In the genomic region with DNA sequence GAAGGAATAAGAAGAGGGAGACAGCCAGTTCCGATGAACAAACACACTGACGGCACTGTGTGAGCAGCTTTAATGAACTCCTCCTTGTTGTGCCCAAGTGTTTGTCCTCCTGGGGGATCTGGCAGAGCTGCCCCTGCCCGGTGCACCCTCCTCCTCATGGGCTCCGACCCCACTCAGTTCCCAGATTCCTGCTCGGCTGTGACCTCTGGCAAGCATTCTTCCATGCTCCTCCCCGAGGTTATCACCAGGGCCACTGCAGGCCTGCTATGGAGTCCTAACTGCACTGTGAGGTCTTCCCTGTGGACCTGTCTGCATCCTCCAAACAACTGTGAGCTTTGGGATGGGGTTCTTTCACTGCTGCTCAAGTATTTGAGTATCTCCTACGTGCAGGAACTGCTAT, we compare ENCODE assay signal across 15 cellular contexts.
A peak's percentile ranks its signal among the peaks of the same experiment; 100 is the strongest.
DNase-seq lines count a peak whose midpoint lies in the region; ATAC-seq and TF ChIP-seq lines count a peak whose summit lies in the region.
"Had no signal": no experiment of that assay in that cellular context is flagged by ENCODE, and none has a peak within 500 bp of the region (broad histone marks: within the 10 kb centered on the region; RNA-seq: fewer than 3 reads in every experiment).

No MANE protein-coding gene starts in this region.

- H3K36me3 ChIP-seq in Panc1 (ENCODE audit: control insufficient read depth, insufficient read depth, low read length): no peaks in the 10 kb centered on the region
- H3K36me3 ChIP-seq in upper lobe of left lung: no peaks in the 10 kb centered on the region

- peaks cover 20% of the 10 kb centered on the region for H3K36me3 Mint-ChIP-seq in mesothelial cell of epicardium
- H3K36me3 Mint-ChIP-seq in stimulated activated memory B cell treated with anti-CD40 and anti-IgM and Interleukin-4, amounts not matched to agents 10 μg/mL and 1 μg/mL and 100 μg/mL, for 72 hours: no peaks in the 10 kb centered on the region
- H3K36me3 Mint-ChIP-seq: CD4-positive, CD25-positive, alpha-beta regulatory T cell had no signal

- H3K27ac ChIP-seq in Panc1 (ENCODE audit: low read length): no peak overlapping the region
- peak overlapping the region in 3 of 4 donors; percentile 1 to 55 (median 9) for H3K27ac ChIP-seq in upper lobe of left lung

- H3K4me1 ChIP-seq in Panc1 (ENCODE audit: control insufficient read depth, insufficient read depth, low read length): no peaks in the 10 kb centered on the region
- peaks cover 9 to 28% (median 15%) of the 10 kb centered on the region in 4 donors for H3K4me1 ChIP-seq in upper lobe of left lung

- DNase-seq in Panc1 (ENCODE audit: low read depth, low spot score) (no peak), Right ventricle myocardium superior (peak; percentile 49), mesothelial cell of epicardium (ENCODE audit: low spot score in 2 of 2, unreplicated experiment in 2 of 2) (no peak), upper lobe of left lung (peak in 1 of 2 donors; percentile 13), NCI-H524 (lab: John Stamatoyannopoulos, UW) (no peak)
- DNase-seq: activated B cell treated with CpG ODN at 0.5 μM for 24 hours; activated CD8-positive, alpha-beta memory T cell treated with anti-CD3 and anti-CD28 coated beads for 24 hours; CD4-positive, CD25-positive, alpha-beta regulatory T cell; DND-41; endodermal cell had no signal

- H3K4me1 Mint-ChIP-seq in mesothelial cell of epicardium: peaks cover 19% of the 10 kb centered on the region
- no peaks in the 10 kb centered on the region for H3K4me1 Mint-ChIP-seq in stimulated activated memory B cell treated with anti-CD40 and anti-IgM and Interleukin-4, amounts not matched to agents 10 μg/mL and 1 μg/mL and 100 μg/mL, for 72 hours
- H3K4me1 Mint-ChIP-seq: activated B cell treated with CpG ODN at 0.5 μM for 24 hours; CD4-positive, CD25-positive, alpha-beta regulatory T cell; central memory CD8-positive, alpha-beta T cell had no signal

- in situ Hi-C loops in Panc1 (cut with HindIII; ENCODE audit: low pct_unique_long_range_greater_than_20kb, low sequenced_read_pairs): no loop called here

- TF ChIP-seq CTCF in Panc1 (IDR thresholded peaks at IDR 0.05): no peak
- TF ChIP-seq CTCF in mesothelial cell of epicardium (IDR thresholded peaks at IDR 0.05; ENCODE audit: unreplicated experiment): no peak
- TF ChIP-seq CTCF in upper lobe of left lung (IDR thresholded peaks at IDR 0.05): no peak

- no peak overlapping the region for H3K4me3 ChIP-seq in Panc1 (ENCODE audit: low read depth in 2 of 2, low read length in 2 of 2)
- no peak overlapping the region for H3K4me3 ChIP-seq in upper lobe of left lung

- intact Hi-C loops in Panc1 (cut with micrococcal nuclease; ENCODE audit: unreplicated experiment) (no loop called here), Right ventricle myocardium superior (cut with DNase I) (no loop called here)

- H3K27ac Mint-ChIP-seq in mesothelial cell of epicardium: peak overlapping the region; percentile 6
- H3K27ac Mint-ChIP-seq in stimulated activated memory B cell treated with anti-CD40 and anti-IgM and Interleukin-4, amounts not matched to agents 10 μg/mL and 1 μg/mL and 100 μg/mL, for 72 hours: no peak overlapping the region
- H3K27ac Mint-ChIP-seq: activated B cell treated with CpG ODN at 0.5 μM for 24 hours; activated T-helper 1 cell treated with anti-CD3 and anti-CD28 coated beads, Interleukin-12 subunit alpha, Interleukin-12 subunit beta, Interleukin-2, Interleukin-4 antibody, amounts not matched to agents 30 ng/mL and 10 ng/mL and 1 ng/mL, durations not matched to agents 14 hours and 24 hours and 36 hours; CD4-positive, CD25-positive, alpha-beta regulatory T cell; endodermal cell; T-helper 1 cell treated with Interleukin-12 subunit alpha and Interleukin-12 subunit beta and Interleukin-4 antibody, amounts not matched to agents 30 μg/mL and 1 μg/mL, for 36 hours had no signal

- no peaks in the 10 kb centered on the region for H3K27me3 Mint-ChIP-seq in mesothelial cell of epicardium (ENCODE audit: low read depth)
- H3K27me3 Mint-ChIP-seq in stimulated activated memory B cell treated with anti-CD40 and anti-IgM and Interleukin-4, amounts not matched to agents 10 μg/mL and 1 μg/mL and 100 μg/mL, for 72 hours: peaks cover 16% of the 10 kb centered on the region
- H3K27me3 Mint-ChIP-seq: CD4-positive, CD25-positive, alpha-beta regulatory T cell had no signal

- 67 to 73% methylated on average over 7 of the region's 7 CpGs for WGBS in upper lobe of left lung, 2 donors

- ATAC-seq in Panc1 (0 out of 2 replicates have a peak, but pooled peaks have one; percentile 47), Right ventricle myocardium superior (ENCODE audit: poor library complexity) (peak; percentile 46), upper lobe of left lung (ENCODE audit: low FRiP score in 2 of 2) (no peak), GM18870 (IDR thresholded peaks at IDR 0.05; ENCODE audit: unreplicated experiment) (no peak)
- ATAC-seq in stimulated activated memory B cell treated with anti-CD40 and anti-IgM and Interleukin-4, amounts not matched to agents 10 μg/mL and 1 μg/mL and 100 μg/mL, for 72 hours: no peak

- H3K9me3 ChIP-seq in Panc1 (ENCODE audit: control insufficient read depth, insufficient read depth, low read depth, low read length) (no peaks in the 10 kb centered on the region), upper lobe of left lung (no peaks in the 10 kb centered on the region)

- peaks cover 10% of the 10 kb centered on the region for H3K9me3 Mint-ChIP-seq in mesothelial cell of epicardium
- H3K9me3 Mint-ChIP-seq in stimulated activated memory B cell treated with anti-CD40 and anti-IgM and Interleukin-4, amounts not matched to agents 10 μg/mL and 1 μg/mL and 100 μg/mL, for 72 hours: peaks cover 2% of the 10 kb centered on the region
- H3K9me3 Mint-ChIP-seq: activated B cell treated with CpG ODN at 0.5 μM for 24 hours; activated T-helper 1 cell treated with anti-CD3 and anti-CD28 coated beads, Interleukin-12 subunit alpha, Interleukin-12 subunit beta, Interleukin-2, Interleukin-4 antibody, amounts not matched to agents 30 ng/mL and 10 ng/mL and 1 ng/mL, durations not matched to agents 14 hours and 24 hours and 36 hours; CD4-positive, CD25-positive, alpha-beta regulatory T cell; central memory CD8-positive, alpha-beta T cell; endodermal cell; T-helper 1 cell treated with Interleukin-12 subunit alpha and Interleukin-12 subunit beta and Interleukin-4 antibody, amounts not matched to agents 30 μg/mL and 1 μg/mL, for 36 hours had no signal

- no peak overlapping the region for H3K4me3 Mint-ChIP-seq in mesothelial cell of epicardium
- no peak overlapping the region for H3K4me3 Mint-ChIP-seq in stimulated activated memory B cell treated with anti-CD40 and anti-IgM and Interleukin-4, amounts not matched to agents 10 μg/mL and 1 μg/mL and 100 μg/mL, for 72 hours
- H3K4me3 Mint-ChIP-seq: activated B cell treated with CpG ODN at 0.5 μM for 24 hours; activated T-helper 1 cell treated with anti-CD3 and anti-CD28 coated beads, Interleukin-12 subunit alpha, Interleukin-12 subunit beta, Interleukin-2, Interleukin-4 antibody, amounts not matched to agents 30 ng/mL and 10 ng/mL and 1 ng/mL, durations not matched to agents 14 hours and 24 hours and 36 hours; CD4-positive, CD25-positive, alpha-beta regulatory T cell; central memory CD8-positive, alpha-beta T cell; endodermal cell; T-helper 1 cell treated with Interleukin-12 subunit alpha and Interleukin-12 subunit beta and Interleukin-4 antibody, amounts not matched to agents 30 μg/mL and 1 μg/mL, for 36 hours had no signal

- POLR2A ChIA-PET in Panc1 (lab: Charles Lee): no interaction called here

- no peak for TF ChIP-seq POLR2A in upper lobe of left lung (IDR thresholded peaks at IDR 0.05)

- CTCF ChIA-PET in Panc1 (lab: Charles Lee): no interaction called here

- BruUV-seq in Panc1 (replicated peaks; lab: Mats Ljungman, UMichigan): no TSS peak

- H3K27me3 ChIP-seq in Panc1 (ENCODE audit: control insufficient read depth, insufficient read depth, low read length): peaks cover 7% of the 10 kb centered on the region
- H3K27me3 ChIP-seq in upper lobe of left lung: no peaks in the 10 kb centered on the region

- no peak for TF ChIP-seq EP300 in upper lobe of left lung (IDR thresholded peaks at IDR 0.05)

Comparison
In these comparisons a context has a peak if more than half of its experiments do, and no peak if none do; other contexts are left out.
1. ATAC-seq: peak in Panc1 (single experiment) and Right ventricle myocardium superior (single experiment); none in upper lobe of left lung (0 of 2), stimulated activated memory B cell treated with anti-CD40 and anti-IgM and Interleukin-4, amounts not matched to agents 10 μg/mL and 1 μg/mL and 100 μg/mL, for 72 hours (single experiment) and GM18870 (single experiment).